Comparison of ENCODE assay signal across 10 cellular contexts in the genomic region with DNA sequence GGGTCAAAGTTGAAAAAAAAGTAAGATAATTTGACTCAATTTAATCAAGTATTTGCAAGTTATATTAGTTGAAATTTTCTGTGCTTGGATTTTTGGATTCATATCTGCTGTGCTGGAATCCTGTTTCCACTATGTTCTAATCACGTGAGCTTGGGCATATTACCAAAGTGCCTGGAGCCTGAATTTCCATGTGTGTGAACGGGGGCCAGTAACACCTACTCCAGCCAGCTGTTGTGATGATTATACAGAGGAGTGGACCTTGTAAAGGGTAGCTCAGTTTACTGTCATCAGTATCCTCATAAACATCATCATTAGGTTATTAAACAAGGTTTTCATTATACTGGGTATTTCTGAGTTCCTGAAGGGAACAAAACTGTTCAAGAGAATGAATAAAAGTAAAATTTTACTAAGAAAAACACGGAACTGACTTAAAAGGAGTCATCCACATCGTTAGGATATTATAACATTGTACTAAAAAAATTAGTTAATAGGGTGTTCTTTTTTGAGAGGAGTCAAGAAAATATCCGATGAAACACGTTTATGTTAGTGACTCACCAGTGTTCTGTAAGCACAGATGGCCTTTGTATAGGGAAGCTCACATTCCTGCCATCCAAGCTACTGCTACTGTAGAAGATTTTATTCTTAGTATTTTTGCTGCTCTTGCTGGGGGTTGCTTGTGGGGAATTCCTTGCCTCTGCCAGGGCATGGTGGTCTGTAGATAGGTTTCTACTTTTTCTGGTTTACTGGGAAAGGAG.
DNase-seq lines count a peak whose midpoint lies in the region; ATAC-seq and TF ChIP-seq lines count a peak whose summit lies in the region.
"Had no signal": no experiment of that assay in that cellular context is flagged by ENCODE, and none has a peak within 500 bp of the region (broad histone marks: within the 10 kb centered on the region; RNA-seq: fewer than 3 reads in every experiment).

No MANE protein-coding gene starts in this region.

- WGBS in GM23248 (ENCODE audit: low coverage in 1 of 2, low lambda C conversion rate in 2 of 2, missing lambda C conversion rate in 2 of 2), 2 experiments: 4 to 8% methylated on average over 6 of the region's 6 CpGs
- 17 to 18% methylated on average over 6 of the region's 6 CpGs for WGBS in gastroesophageal sphincter (ENCODE audit: low coverage in 1 of 2), 2 donors

- DNase-seq in GM23248: peak; percentile 69
- DNase-seq in SW480 (ENCODE audit: low spot score): peak; percentile 26
- peak; percentile 49 for DNase-seq in retinal pigment epithelial cell (ENCODE audit: low read depth)
- no peak for DNase-seq in germinal center (ENCODE audit: low spot score)
- no peak for DNase-seq in activated CD8-positive, alpha-beta memory T cell treated with anti-CD3 and anti-CD28 coated beads for 24 hours
- DNase-seq: natural killer cell; stimulated activated CD4-positive, alpha-beta T cell treated with anti-CD3 and anti-CD28 coated beads, Interleukin-4, amount 100 ng/mL, for 1 hour had no signal

- TF ChIP-seq EP300 in gastroesophageal sphincter (IDR thresholded peaks at IDR 0.05): no peak

- H3K4me2 ChIP-seq in GM23248 (ENCODE audit: unreplicated experiment): no peak overlapping the region

- no peak overlapping the region for H3K9ac ChIP-seq in GM23248

- in situ Hi-C loops in GM23248 (cut with MboI): no loop called here

- H3K9me3 ChIP-seq in GM23248 (ENCODE audit: low read depth): no peaks in the 10 kb centered on the region
- no peaks in the 10 kb centered on the region for H3K9me3 ChIP-seq in gastroesophageal sphincter

- no peaks in the 10 kb centered on the region for H3K79me2 ChIP-seq in GM23248 (ENCODE audit: insufficient read depth)

- peak; percentile 39 for ATAC-seq in gastroesophageal sphincter
- ATAC-seq in GM21529 (IDR thresholded peaks at IDR 0.05; ENCODE audit: unreplicated experiment): no peak
- no peak for ATAC-seq in GM21717 (IDR thresholded peaks at IDR 0.05; ENCODE audit: unreplicated experiment)
- ATAC-seq: natural killer cell had no signal

- no peaks in the 10 kb centered on the region for H3K9me2 ChIP-seq in GM23248 (ENCODE audit: insufficient read depth)

- H3K4me1 ChIP-seq in GM23248 (ENCODE audit: insufficient read depth) (peaks cover 7% of the 10 kb centered on the region; the same call in 1 of the 2 replicates), gastroesophageal sphincter (peaks cover 0 to 34% (median 4%) of the 10 kb centered on the region in 3 donors)

- H3K27me3 ChIP-seq in GM23248 (replicated peaks; ENCODE audit: insufficient read depth) (no peaks in the 10 kb centered on the region), gastroesophageal sphincter (no peaks in the 10 kb centered on the region)

- no peak overlapping the region for H3K27ac ChIP-seq in GM23248
- H3K27ac ChIP-seq in gastroesophageal sphincter: peak overlapping the region in 2 of 4 donors; percentile 1 to 36

- TF ChIP-seq CTCF in gastroesophageal sphincter (IDR thresholded peaks at IDR 0.05) (no peak), retinal pigment epithelial cell (conservative IDR thresholded peaks at IDR 0.05; ENCODE audit: low read depth, low read length) (no peak)

- H3K36me3 ChIP-seq in GM23248 (ENCODE audit: low read depth): no peaks in the 10 kb centered on the region
- no peaks in the 10 kb centered on the region for H3K36me3 ChIP-seq in gastroesophageal sphincter

- H3K4me3 ChIP-seq in GM23248 (no peak overlapping the region), gastroesophageal sphincter (no peak overlapping the region), retinal pigment epithelial cell (ENCODE audit: low read length) (no peak overlapping the region)

- no peak for TF ChIP-seq POLR2A in gastroesophageal sphincter (IDR thresholded peaks at IDR 0.05)

- H2AFZ ChIP-seq in GM23248: no peak overlapping the region

- H3F3A ChIP-seq in GM23248 (ENCODE audit: insufficient read depth): 0 out of 2 replicates have a peak, but pooled peaks cover 4% of the 10 kb centered on the region

- no peaks in the 10 kb centered on the region for H4K20me1 ChIP-seq in GM23248 (ENCODE audit: insufficient read depth)

Comparison
In these comparisons a context has a peak if more than half of its experiments do, and no peak if none do; other contexts are left out.
1. DNase-seq: peak in GM23248 (single experiment), SW480 (single experiment) and retinal pigment epithelial cell (single experiment); none in germinal center (single experiment) and activated CD8-positive, alpha-beta memory T cell treated with anti-CD3 and anti-CD28 coated beads for 24 hours (single experiment).